26 cellular contexts compared by ENCODE assay signal in the genomic region with DNA sequence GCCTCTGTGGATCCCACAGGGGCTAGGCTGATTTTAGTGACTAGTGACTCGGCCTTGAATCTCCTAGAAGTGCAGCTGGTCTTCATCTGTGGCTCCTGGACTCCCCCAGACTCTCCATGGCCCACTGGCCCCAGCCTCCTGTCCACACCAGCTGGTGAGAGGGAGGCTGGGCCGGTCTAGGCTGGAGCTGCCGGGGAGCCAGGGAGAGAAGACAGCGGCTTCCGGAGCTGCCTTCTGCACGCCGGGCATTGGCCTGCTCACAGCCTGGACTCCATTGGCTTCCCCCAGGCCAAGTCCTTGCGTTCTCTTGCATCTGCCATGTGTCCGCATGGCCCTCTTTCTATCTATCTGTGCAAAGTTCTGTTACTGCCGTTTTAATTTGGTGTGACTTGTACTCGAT.
"Had no signal": no experiment of that assay in that cellular context is flagged by ENCODE, and none has a peak within 500 bp of the region (broad histone marks: within the 10 kb centered on the region; RNA-seq: fewer than 3 reads in every experiment).

No MANE protein-coding gene starts in this region.

- H3K4me2 ChIP-seq: hepatocyte had no signal

- H3K27ac Mint-ChIP-seq: nephron; stimulated activated naive B cell treated with anti-CD40 and anti-IgM and Interleukin-4, amounts not matched to agents 10 μg/mL and 1 μg/mL and 100 μg/mL, for 72 hours had no signal

- DNase-seq: islet precursor cell; lower lobe of right lung; mammary epithelial cell; mesenchymal stem cell; naive thymus-derived CD8-positive, alpha-beta T cell; occipital lobe; stimulated activated CD4-positive, alpha-beta T cell treated with anti-CD3 and anti-CD28 coated beads, Interleukin-12 subunit alpha, Interleukin-12 subunit beta, amount 100 ng/mL, for 4 hours; stimulated activated CD4-positive, alpha-beta T cell treated with anti-CD3 and anti-CD28 coated beads, Interleukin-15, amount 100 ng/mL, for 24 hours; stimulated activated CD4-positive, alpha-beta T cell treated with anti-CD3 and anti-CD28 coated beads, Interleukin-2, amount 100 ng/mL, for 24 hours; stimulated activated CD4-positive, alpha-beta T cell treated with anti-CD3 and anti-CD28 coated beads, Interleukin-4, amount 100 ng/mL, for 1 hour; stimulated activated naive B cell treated with anti-CD40 and anti-IgM and Interleukin-4, amounts not matched to agents 10 μg/mL and 1 μg/mL and 100 μg/mL, for 72 hours; stimulated activated naive CD8-positive, alpha-beta T cell treated with anti-CD3 and anti-CD28 coated beads, Interleukin-15, Interleukin-2, amounts not matched to agents 100 U/mL and 50 U/mL, for 24 hours; tibial artery; trophoblast cell; upper lobe of right lung had no signal

- H3K79me2 ChIP-seq: hepatocyte, parathyroid adenoma had no signal

- H2AFZ ChIP-seq: hepatocyte, parathyroid adenoma had no signal

- H3K36me3 ChIP-seq: lower lobe of right lung, neutrophil, suprapubic skin, thoracic aorta, tibial artery, upper lobe of right lung had no signal

- H3K4me1 ChIP-seq: lower lobe of right lung, parathyroid adenoma, psoas muscle, suprapubic skin, tibial artery, upper lobe of right lung had no signal

- H3K36me3 Mint-ChIP-seq: naive thymus-derived CD8-positive, alpha-beta T cell had no signal

- H3K9me3 ChIP-seq: lower lobe of right lung, neutrophil, psoas muscle, suprapubic skin, thoracic aorta, tibial artery, upper lobe of right lung had no signal

- H3K27me3 Mint-ChIP-seq: naive thymus-derived CD8-positive, alpha-beta T cell had no signal

- H3K27me3 ChIP-seq: hepatocyte, neutrophil, suprapubic skin, tibial artery, upper lobe of right lung had no signal

- ATAC-seq: left lobe of liver; naive thymus-derived CD8-positive, alpha-beta T cell; psoas muscle; sciatic nerve; stimulated activated naive B cell treated with anti-CD40 and anti-IgM and Interleukin-4, amounts not matched to agents 10 μg/mL and 1 μg/mL and 100 μg/mL, for 72 hours; stimulated activated naive CD8-positive, alpha-beta T cell treated with anti-CD3 and anti-CD28 coated beads, Interleukin-15, Interleukin-2, amounts not matched to agents 100 U/mL and 50 U/mL, for 24 hours; upper lobe of right lung had no signal

- H3K27ac ChIP-seq: hepatocyte, lower lobe of right lung, neutrophil, parathyroid adenoma, psoas muscle, skin epidermis, suprapubic skin, thoracic aorta, tibial artery, upper lobe of right lung had no signal

- H3K9ac ChIP-seq: parathyroid adenoma had no signal

- H3K4me3 Mint-ChIP-seq: naive thymus-derived CD8-positive, alpha-beta T cell; nephron; neural crest cell; stimulated activated naive B cell treated with anti-CD40 and anti-IgM and Interleukin-4, amounts not matched to agents 10 μg/mL and 1 μg/mL and 100 μg/mL, for 72 hours had no signal

- H3K4me1 Mint-ChIP-seq: nephron; neural crest cell; stimulated activated naive B cell treated with anti-CD40 and anti-IgM and Interleukin-4, amounts not matched to agents 10 μg/mL and 1 μg/mL and 100 μg/mL, for 72 hours had no signal

- H3K9me3 Mint-ChIP-seq: nephron, neural crest cell had no signal

- H3K4me3 ChIP-seq: hepatocyte, lower lobe of right lung, psoas muscle, skin epidermis, suprapubic skin, thoracic aorta, tibial artery, upper lobe of right lung had no signal
